Comparison of ENCODE assay signal across 30 cellular contexts in genomic region chr12:86903166-86903565, GRCh38.
"Had no signal": no experiment of that assay in that cellular context is flagged by ENCODE, and none has a peak within 500 bp of the region (broad histone marks: within the 10 kb centered on the region; RNA-seq: fewer than 3 reads in every experiment).

No MANE protein-coding gene starts in this region.

- H3K4me3 Mint-ChIP-seq: activated CD4-positive, alpha-beta memory T cell treated with anti-CD3 and anti-CD28 coated beads, Interleukin-2, amount 10 ng/mL, durations not matched to agents 7 days and 5 days; activated CD8-positive, alpha-beta memory T cell treated with anti-CD3 and anti-CD28 coated beads, Interleukin-2, amount 10 ng/mL, durations not matched to agents 7 days and 5 days; activated naive CD4-positive, alpha-beta T cell treated with anti-CD3 and anti-CD28 coated beads, Interleukin-2, amount 50 U/mL, for 24 hours; activated naive CD8-positive, alpha-beta T cell treated with anti-CD3 and anti-CD28 coated beads, Interleukin-2, amount 10 ng/mL, durations not matched to agents 7 days and 5 days; IgD-negative memory B cell had no signal

- H3K9me3 Mint-ChIP-seq: activated naive CD8-positive, alpha-beta T cell treated with anti-CD3 and anti-CD28 coated beads, Interleukin-2, amount 10 ng/mL, durations not matched to agents 7 days and 5 days; IgD-negative memory B cell had no signal

- H3K4me1 Mint-ChIP-seq: activated CD4-positive, alpha-beta memory T cell treated with anti-CD3 and anti-CD28 coated beads, Interleukin-2, amount 10 ng/mL, durations not matched to agents 7 days and 5 days; activated CD8-positive, alpha-beta memory T cell treated with anti-CD3 and anti-CD28 coated beads, Interleukin-2, amount 10 ng/mL, durations not matched to agents 7 days and 5 days; activated naive CD4-positive, alpha-beta T cell treated with anti-CD3 and anti-CD28 coated beads, Interleukin-2, amount 50 U/mL, for 24 hours; activated naive CD8-positive, alpha-beta T cell treated with anti-CD3 and anti-CD28 coated beads, Interleukin-2, amount 10 ng/mL, durations not matched to agents 7 days and 5 days; IgD-negative memory B cell had no signal

- H3K27me3 Mint-ChIP-seq: activated CD4-positive, alpha-beta memory T cell treated with anti-CD3 and anti-CD28 coated beads, Interleukin-2, amount 10 ng/mL, durations not matched to agents 7 days and 5 days; activated CD8-positive, alpha-beta memory T cell treated with anti-CD3 and anti-CD28 coated beads, Interleukin-2, amount 10 ng/mL, durations not matched to agents 7 days and 5 days; activated naive CD4-positive, alpha-beta T cell treated with anti-CD3 and anti-CD28 coated beads, Interleukin-2, amount 50 U/mL, for 24 hours; activated naive CD8-positive, alpha-beta T cell treated with anti-CD3 and anti-CD28 coated beads, Interleukin-2, amount 10 ng/mL, durations not matched to agents 7 days and 5 days; IgD-negative memory B cell had no signal

- H3K27ac Mint-ChIP-seq: activated CD4-positive, alpha-beta memory T cell treated with anti-CD3 and anti-CD28 coated beads, Interleukin-2, amount 10 ng/mL, durations not matched to agents 7 days and 5 days; activated CD8-positive, alpha-beta memory T cell treated with anti-CD3 and anti-CD28 coated beads, Interleukin-2, amount 10 ng/mL, durations not matched to agents 7 days and 5 days; activated naive CD4-positive, alpha-beta T cell treated with anti-CD3 and anti-CD28 coated beads, Interleukin-2, amount 50 U/mL, for 24 hours; activated naive CD8-positive, alpha-beta T cell treated with anti-CD3 and anti-CD28 coated beads, Interleukin-2, amount 10 ng/mL, durations not matched to agents 7 days and 5 days; activated T-helper 2 cell treated with anti-CD3 and anti-CD28 coated beads, Interferon-gamma antibody, Interleukin-2, Interleukin-4, amounts not matched to agents 10 μg/mL and 5 μg/mL and 100 μg/mL, durations not matched to agents 14 hours and 24 hours and 36 hours; IgD-negative memory B cell had no signal

- DNase-seq: activated CD4-positive, alpha-beta memory T cell treated with anti-CD3 and anti-CD28 coated beads, Interleukin-2, amount 10 ng/mL, durations not matched to agents 7 days and 5 days; activated CD4-positive, alpha-beta T cell treated with anti-CD3 and anti-CD28 coated beads for 1 hour; activated CD4-positive, alpha-beta T cell treated with anti-CD3 and anti-CD28 coated beads for 48 hours; activated CD4-positive, CD25-positive, alpha-beta regulatory T cell; activated CD8-positive, alpha-beta memory T cell treated with anti-CD3 and anti-CD28 coated beads for 24 hours; activated CD8-positive, alpha-beta memory T cell treated with anti-CD3 and anti-CD28 coated beads, Interleukin-2, amount 10 ng/mL, durations not matched to agents 7 days and 5 days; activated CD8-positive, alpha-beta memory T cell treated with anti-CD3 and anti-CD28 coated beads, Interleukin-2, amount 50 U/mL, for 48 hours; activated gamma-delta T cell; activated naive CD4-positive, alpha-beta T cell treated with Interleukin-2 at 50 U/mL for 16 hours; activated naive CD8-positive, alpha-beta T cell treated with anti-CD3 and anti-CD28 coated beads, Interleukin-2, amount 10 ng/mL, durations not matched to agents 7 days and 5 days; activated T-cell treated with anti-CD3 and anti-CD28 coated beads, Interleukin-2, amount 50 U/mL, for 48 hours; body of pancreas; central memory CD4-positive, alpha-beta T cell; Karpas-422; KBM-7; NCI-H1105; NCI-H1436; NCI-H1694; NCI-H1930; NCI-H2081 treated with DMSO at 0.1 percent for 48 hours; NCI-H226; NCI-H446 treated with DMSO at 0.1 percent for 48 hours; NCI-H524; NCI-H69; SIG-M5; T1000; WERI-Rb-1 had no signal

- H3K36me3 Mint-ChIP-seq: activated CD8-positive, alpha-beta memory T cell treated with anti-CD3 and anti-CD28 coated beads, Interleukin-2, amount 10 ng/mL, durations not matched to agents 7 days and 5 days; activated naive CD4-positive, alpha-beta T cell treated with anti-CD3 and anti-CD28 coated beads, Interleukin-2, amount 50 U/mL, for 24 hours; activated naive CD8-positive, alpha-beta T cell treated with anti-CD3 and anti-CD28 coated beads, Interleukin-2, amount 10 ng/mL, durations not matched to agents 7 days and 5 days; IgD-negative memory B cell had no signal
